In the genomic region with DNA sequence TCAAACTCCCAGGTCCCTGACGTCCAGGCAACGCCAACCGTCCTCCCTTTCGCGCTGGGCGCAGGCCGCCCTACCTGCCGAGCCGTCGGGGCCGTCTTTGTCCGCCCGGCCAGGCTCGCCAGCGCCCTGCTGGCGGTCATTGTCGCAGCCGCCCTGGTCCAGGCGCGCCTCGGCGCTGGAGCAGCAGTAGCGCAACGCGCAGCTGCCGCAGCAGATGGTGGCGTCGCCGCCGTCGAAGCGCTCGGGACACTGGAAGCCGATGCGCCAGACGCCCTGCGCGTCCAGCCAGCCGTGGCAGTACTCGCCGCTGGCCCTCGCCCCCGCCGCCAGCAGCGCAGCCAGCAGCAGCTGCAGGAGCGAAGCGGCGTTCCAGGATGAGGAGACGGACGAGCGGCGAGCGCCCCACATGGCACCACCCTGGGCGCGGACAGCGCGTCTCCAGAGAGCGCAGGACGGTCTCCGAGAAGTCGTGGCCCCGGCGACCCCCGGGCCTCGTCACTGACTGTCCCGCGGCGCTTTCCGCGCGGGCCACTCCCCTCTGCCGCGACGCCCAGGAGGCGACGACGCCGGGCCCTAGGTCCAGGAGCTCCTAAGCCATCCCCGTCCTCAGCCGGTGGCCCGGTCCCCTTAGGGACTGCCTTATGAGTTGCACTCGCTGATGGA, we compare ENCODE assay signal across 8 cellular contexts. TPM values are rescaled to one million over a fixed set of nuclear protein-coding genes. Genes with fewer than 3 reads are reported as not detected.
A peak's percentile ranks its signal among the peaks of the same experiment; 100 is the strongest.
DNase-seq lines count a peak whose midpoint lies in the region; ATAC-seq and TF ChIP-seq lines count a peak whose summit lies in the region.
"Had no signal": no experiment of that assay in that cellular context is flagged by ENCODE, and none has a peak within 500 bp of the region (broad histone marks: within the 10 kb centered on the region; RNA-seq: fewer than 3 reads in every experiment).

No MANE protein-coding gene starts in this region.

- no peaks in the 10 kb centered on the region for H3K9me3 ChIP-seq in HEK293 (ENCODE audit: control insufficient read depth, insufficient read depth, low read depth, low read length)
- H3K9me3 ChIP-seq in Panc1 (ENCODE audit: control insufficient read depth, insufficient read depth, low read depth, low read length): no peaks in the 10 kb centered on the region
- H3K9me3 ChIP-seq in esophagus squamous epithelium: no peaks in the 10 kb centered on the region

- ATAC-seq in Panc1 (peak; percentile 65), GM19397 (IDR thresholded peaks at IDR 0.05; ENCODE audit: unreplicated experiment) (no peak), GM21717 (IDR thresholded peaks at IDR 0.05; ENCODE audit: unreplicated experiment) (no peak)

- POLR2A ChIA-PET in HEK293 (lab: Yijun Ruan, JAX) (interaction anchor here (1.6 kb wide), 1 partner anchor 14 kb away, joined by 4 read pairs; no protein-coding TSS in a partner anchor), Panc1 (lab: Charles Lee) (no interaction called here)

- in situ Hi-C loops in Panc1 (cut with HindIII; ENCODE audit: low pct_unique_long_range_greater_than_20kb, low sequenced_read_pairs): no loop called here

- DNase-seq in Panc1 (ENCODE audit: low read depth, low spot score): no peak
- no peak for DNase-seq in esophagus squamous epithelium (lab: John Stamatoyannopoulos, UW)
- DNase-seq in putamen (ENCODE audit: low spot score): peak; percentile 57
- DNase-seq in superior temporal gyrus (ENCODE audit: extremely low spot score): no peak

- H3K4me1 ChIP-seq in HEK293 (ENCODE audit: control insufficient read depth, insufficient read depth, low read length) (no peaks in the 10 kb centered on the region), Panc1 (ENCODE audit: control insufficient read depth, insufficient read depth, low read length) (no peaks in the 10 kb centered on the region), esophagus squamous epithelium (peaks cover 5 to 34% (median 11%) of the 10 kb centered on the region in 3 donors)

- no TSS peak for BruUV-seq in Panc1 (replicated peaks; lab: Mats Ljungman, UMichigan)

- peak overlapping the region; percentile 46 for H3K4me3 ChIP-seq in HEK293 (ENCODE audit: low read depth, low read length)
- peak overlapping the region in 1 of 2 experiments; percentile 55; a peak in 2 of 4 replicates for H3K4me3 ChIP-seq in Panc1 (ENCODE audit: low read depth in 2 of 2, low read length in 2 of 2)
- peak overlapping the region in 3 of 4 donors; percentile 31 to 66 (median 51) for H3K4me3 ChIP-seq in esophagus squamous epithelium

- H3K36me3 ChIP-seq in HEK293 (ENCODE audit: control insufficient read depth in 2 of 2, insufficient read depth in 1 of 2, low read length in 2 of 2): peaks cover 0 to 16% of the 10 kb centered on the region in 2 experiments; a peak in 1 of 3 replicates
- no peaks in the 10 kb centered on the region for H3K36me3 ChIP-seq in Panc1 (ENCODE audit: control insufficient read depth, insufficient read depth, low read length)
- no peaks in the 10 kb centered on the region for H3K36me3 ChIP-seq in esophagus squamous epithelium

- TF ChIP-seq CTCF in HEK293 (tag by site-specific recombination; IDR thresholded peaks at IDR 0.05): no peak
- TF ChIP-seq CTCF in Panc1 (IDR thresholded peaks at IDR 0.05): peak; percentile 23; the same call in 1 of the 2 replicates
- no peak for TF ChIP-seq CTCF in esophagus squamous epithelium (IDR thresholded peaks at IDR 0.05)

- H3K27ac ChIP-seq in HEK293 (ENCODE audit: extremely low read depth, low read depth, low read length) (no peak overlapping the region; the same call in 1 of the 2 replicates), Panc1 (ENCODE audit: low read length) (no peak overlapping the region), esophagus squamous epithelium (no peak overlapping the region)
- H3K27ac ChIP-seq: KMS-11 had no signal

- TF ChIP-seq POLR2A in esophagus squamous epithelium (IDR thresholded peaks at IDR 0.05): no peak

- 32% methylated on average over 15 of the region's 82 CpGs; no CpG with 5 or more reads in 1 of the 2 donors for WGBS in esophagus squamous epithelium, 2 donors

- intact Hi-C loops in Panc1 (cut with micrococcal nuclease; ENCODE audit: unreplicated experiment): no loop called here
- intact Hi-C loops in esophagus squamous epithelium (cut with DNase I): no loop called here

- H3K27me3 ChIP-seq in Panc1 (ENCODE audit: control insufficient read depth, insufficient read depth, low read length) (peaks cover 12% of the 10 kb centered on the region), esophagus squamous epithelium (peaks cover 12 to 91% (median 16%) of the 10 kb centered on the region in 4 donors)

- CTCF ChIA-PET in HEK293 (lab: Yijun Ruan, JAX) (no interaction called here), Panc1 (lab: Charles Lee) (interaction anchor here (0.6 kb wide), 1 partner anchor 269 kb away, joined by 3 read pairs; no protein-coding TSS in a partner anchor)

TF ChIP-seq in HEK293, 187 proteins besides CTCF, POLR2A, EP300 and RAD21 (continues in another document):
- TF ChIP-seq ZNF473 (tag by site-specific recombination; IDR thresholded peaks at IDR 0.05) (no peak), ZNF311 (tag by site-specific recombination; IDR thresholded peaks at IDR 0.05; ENCODE audit: borderline replicate concordance) (no peak), KLF7 (tag by site-specific recombination; IDR thresholded peaks at IDR 0.05; ENCODE audit: borderline replicate concordance) (no peak), ZNF202 (tag by site-specific recombination; IDR thresholded peaks at IDR 0.05; ENCODE audit: borderline replicate concordance) (no peak), SALL2 (tag by site-specific recombination; IDR thresholded peaks at IDR 0.05; ENCODE audit: borderline replicate concordance) (no peak), KLF9 (tag by site-specific recombination; IDR thresholded peaks at IDR 0.05; ENCODE audit: low read depth) (0 out of 2 replicates have a peak, but pooled peaks have one; percentile 18), ZNF239 (tag by site-specific recombination; IDR thresholded peaks at IDR 0.05) (no peak), RBAK (tag by site-specific recombination; IDR thresholded peaks at IDR 0.05) (no peak), SCRT2 (tag by site-specific recombination; IDR thresholded peaks at IDR 0.05) (no peak), ZNF707 (tag by site-specific recombination; IDR thresholded peaks at IDR 0.05) (no peak), GLIS1 (tag by site-specific recombination; IDR thresholded peaks at IDR 0.05) (no peak; the same call in 1 of the 2 replicates), ZNF600 (tag by site-specific recombination; IDR thresholded peaks at IDR 0.05) (no peak), ZNF621 (tag by site-specific recombination; IDR thresholded peaks at IDR 0.05) (no peak)
- TF ChIP-seq, protein P1, sequence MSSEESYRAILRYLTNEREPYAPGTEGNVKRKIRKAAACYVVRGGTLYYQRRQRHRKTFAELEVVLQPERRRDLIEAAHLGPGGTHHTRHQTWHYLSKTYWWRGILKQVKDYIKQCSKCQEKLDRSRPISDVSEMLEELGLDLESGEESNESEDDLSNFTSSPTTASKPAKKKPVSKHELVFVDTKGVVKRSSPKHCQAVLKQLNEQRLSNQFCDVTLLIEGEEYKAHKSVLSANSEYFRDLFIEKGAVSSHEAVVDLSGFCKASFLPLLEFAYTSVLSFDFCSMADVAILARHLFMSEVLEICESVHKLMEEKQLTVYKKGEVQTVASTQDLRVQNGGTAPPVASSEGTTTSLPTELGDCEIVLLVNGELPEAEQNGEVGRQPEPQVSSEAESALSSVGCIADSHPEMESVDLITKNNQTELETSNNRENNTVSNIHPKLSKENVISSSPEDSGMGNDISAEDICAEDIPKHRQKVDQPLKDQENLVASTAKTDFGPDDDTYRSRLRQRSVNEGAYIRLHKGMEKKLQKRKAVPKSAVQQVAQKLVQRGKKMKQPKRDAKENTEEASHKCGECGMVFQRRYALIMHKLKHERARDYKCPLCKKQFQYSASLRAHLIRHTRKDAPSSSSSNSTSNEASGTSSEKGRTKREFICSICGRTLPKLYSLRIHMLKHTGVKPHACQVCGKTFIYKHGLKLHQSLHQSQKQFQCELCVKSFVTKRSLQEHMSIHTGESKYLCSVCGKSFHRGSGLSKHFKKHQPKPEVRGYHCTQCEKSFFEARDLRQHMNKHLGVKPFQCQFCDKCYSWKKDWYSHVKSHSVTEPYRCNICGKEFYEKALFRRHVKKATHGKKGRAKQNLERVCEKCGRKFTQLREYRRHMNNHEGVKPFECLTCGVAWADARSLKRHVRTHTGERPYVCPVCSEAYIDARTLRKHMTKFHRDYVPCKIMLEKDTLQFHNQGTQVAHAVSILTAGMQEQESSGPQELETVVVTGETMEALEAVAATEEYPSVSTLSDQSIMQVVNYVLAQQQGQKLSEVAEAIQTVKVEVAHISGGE (tag by site-specific recombination; conservative IDR thresholded peaks at IDR 0.05; ENCODE audit: low read depth): no peak
- TF ChIP-seq, protein P2, sequence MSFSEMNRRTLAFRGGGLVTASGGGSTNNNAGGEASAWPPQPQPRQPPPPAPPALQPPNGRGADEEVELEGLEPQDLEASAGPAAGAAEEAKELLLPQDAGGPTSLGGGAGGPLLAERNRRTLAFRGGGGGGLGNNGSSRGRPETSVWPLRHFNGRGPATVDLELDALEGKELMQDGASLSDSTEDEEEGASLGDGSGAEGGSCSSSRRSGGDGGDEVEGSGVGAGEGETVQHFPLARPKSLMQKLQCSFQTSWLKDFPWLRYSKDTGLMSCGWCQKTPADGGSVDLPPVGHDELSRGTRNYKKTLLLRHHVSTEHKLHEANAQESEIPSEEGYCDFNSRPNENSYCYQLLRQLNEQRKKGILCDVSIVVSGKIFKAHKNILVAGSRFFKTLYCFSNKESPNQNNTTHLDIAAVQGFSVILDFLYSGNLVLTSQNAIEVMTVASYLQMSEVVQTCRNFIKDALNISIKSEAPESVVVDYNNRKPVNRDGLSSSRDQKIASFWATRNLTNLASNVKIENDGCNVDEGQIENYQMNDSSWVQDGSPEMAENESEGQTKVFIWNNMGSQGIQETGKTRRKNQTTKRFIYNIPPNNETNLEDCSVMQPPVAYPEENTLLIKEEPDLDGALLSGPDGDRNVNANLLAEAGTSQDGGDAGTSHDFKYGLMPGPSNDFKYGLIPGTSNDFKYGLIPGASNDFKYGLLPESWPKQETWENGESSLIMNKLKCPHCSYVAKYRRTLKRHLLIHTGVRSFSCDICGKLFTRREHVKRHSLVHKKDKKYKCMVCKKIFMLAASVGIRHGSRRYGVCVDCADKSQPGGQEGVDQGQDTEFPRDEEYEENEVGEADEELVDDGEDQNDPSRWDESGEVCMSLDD (tag by site-specific recombination; IDR thresholded peaks at IDR 0.05): no peak

RNA-seq across cellular contexts. Expression of a gene that starts 1.1 kb away (rescaled TPM):
- total RNA-seq in Panc1 (2021; ENCODE audit: unreplicated experiment) (1.2 TPM), esophagus squamous epithelium (under 1 TPM in 2 of 4 donors, not detected in 2; 0.23 to 0.38 TPM)
- polyA plus RNA-seq in Panc1 (2012; ENCODE audit: insufficient read length): 0.74 TPM
